In genomic region chr18:35127201-35127600, GRCh38 we compare ENCODE assay signal across 13 cellular contexts.
DNase-seq lines count a peak whose midpoint lies in the region; ATAC-seq and TF ChIP-seq lines count a peak whose summit lies in the region.
"Had no signal": no experiment of that assay in that cellular context is flagged by ENCODE, and none has a peak within 500 bp of the region (broad histone marks: within the 10 kb centered on the region; RNA-seq: fewer than 3 reads in every experiment).

No MANE protein-coding gene starts in this region.

- peaks cover 3% of the 10 kb centered on the region for H4K20me1 ChIP-seq in Loucy (ENCODE audit: insufficient read depth, low read length, poor library complexity, severe bottlenecking)

- peaks cover 33% of the 10 kb centered on the region for H3K36me3 Mint-ChIP-seq in activated naive CD4-positive, alpha-beta T cell treated with anti-CD3 and anti-CD28 coated beads for 36 hours (ENCODE audit: low read depth)
- peaks cover 27% of the 10 kb centered on the region for H3K36me3 Mint-ChIP-seq in osteocyte (ENCODE audit: unreplicated experiment)

- TF ChIP-seq CTCF in Loucy (conservative IDR thresholded peaks at IDR 0.05; ENCODE audit: low read length), result peak; percentile 47
- TF ChIP-seq CTCF in coronary artery (IDR thresholded peaks at IDR 0.05), result peak; percentile 10
- peak; percentile 26 for TF ChIP-seq CTCF in osteocyte (IDR thresholded peaks at IDR 0.05)

- DNase-seq in activated naive CD4-positive, alpha-beta T cell treated with anti-CD3 and anti-CD28 coated beads for 36 hours, result peak; percentile 19
- no peak for DNase-seq in activated naive CD4-positive, alpha-beta T cell treated with anti-CD3 and anti-CD28 coated beads, Interleukin-2, amount 50 U/mL, for 16 hours
- no peak for DNase-seq in coronary artery (ENCODE audit: low spot score)
- no peak for DNase-seq in osteocyte (ENCODE audit: extremely low spot score, unreplicated experiment)
- no peak for DNase-seq in amniotic stem cell (lab: John Stamatoyannopoulos, UW)
- DNase-seq: activated CD4-positive, alpha-beta T cell treated with anti-CD3 and anti-CD28 coated beads, Interleukin-2, amount 10 ng/mL, durations not matched to agents 7 days and 5 days; NCI-H1417; SHP77 treated with DMSO at 0.1 percent for 48 hours had no signal

- H3F3A ChIP-seq in Loucy (ENCODE audit: low read depth), result no peaks in the 10 kb centered on the region

- peaks cover 10% of the 10 kb centered on the region; the same call in 1 of the 2 replicates for H3K79me2 ChIP-seq in Loucy (ENCODE audit: insufficient read depth, low read length)

- no peaks in the 10 kb centered on the region for H3K9me2 ChIP-seq in Loucy (replicated peaks; ENCODE audit: low read depth, low read length)

- H3K4me3 ChIP-seq in Loucy (ENCODE audit: low read length, poor library complexity, severe bottlenecking) (no peak overlapping the region), coronary artery (no peak overlapping the region)

- no peak overlapping the region for H3K27ac Mint-ChIP-seq in activated naive CD4-positive, alpha-beta T cell treated with anti-CD3 and anti-CD28 coated beads for 36 hours
- no peak overlapping the region for H3K27ac Mint-ChIP-seq in osteocyte (ENCODE audit: unreplicated experiment)
- H3K27ac Mint-ChIP-seq: activated CD4-positive, alpha-beta T cell treated with anti-CD3 and anti-CD28 coated beads, Interleukin-2, amount 10 ng/mL, durations not matched to agents 7 days and 5 days; activated naive CD4-positive, alpha-beta T cell treated with anti-CD3 and anti-CD28 coated beads, Interleukin-2, amount 50 U/mL, for 24 hours had no signal

- CTCF ChIA-PET in activated naive CD4-positive, alpha-beta T cell treated with anti-CD3 and anti-CD28 coated beads for 36 hours (lab: Charles Lee), result interaction anchor here (0.6 to 2.1 kb wide), 7 partner anchors 10 to 796 kb away, joined by 3 to 8 read pairs (median 3); no protein-coding TSS in a partner anchor

- no peaks in the 10 kb centered on the region for H3K27me3 ChIP-seq in Loucy (ENCODE audit: insufficient read depth, low read length, poor library complexity, severe bottlenecking)

- H3K9ac ChIP-seq in Loucy (ENCODE audit: low read depth, low read length, poor library complexity, severe bottlenecking), result no peak overlapping the region

- H3K9me3 Mint-ChIP-seq in activated naive CD4-positive, alpha-beta T cell treated with anti-CD3 and anti-CD28 coated beads for 36 hours, result peaks cover 9% of the 10 kb centered on the region
- H3K9me3 Mint-ChIP-seq in osteocyte (ENCODE audit: unreplicated experiment), result no peaks in the 10 kb centered on the region
- H3K9me3 Mint-ChIP-seq: activated naive CD4-positive, alpha-beta T cell treated with anti-CD3 and anti-CD28 coated beads, Interleukin-2, amount 50 U/mL, for 24 hours had no signal

- no peak overlapping the region for H3K27ac ChIP-seq in coronary artery

- H3K9me3 ChIP-seq in Loucy (ENCODE audit: insufficient read depth, low read depth, low read length), result peaks cover 5% of the 10 kb centered on the region; the same call in 1 of the 2 replicates

- intact Hi-C loops in activated naive CD4-positive, alpha-beta T cell treated with anti-CD3 and anti-CD28 coated beads for 36 hours (cut with micrococcal nuclease), result loop anchor here (5.0 kb wide), 1 partner anchor 120 kb away; no protein-coding TSS in a partner anchor

- H3K4me1 ChIP-seq in Loucy (ENCODE audit: insufficient read depth, low read length, poor library complexity, severe bottlenecking), result peaks cover 7% of the 10 kb centered on the region

- peaks cover 13% of the 10 kb centered on the region for H3K4me1 Mint-ChIP-seq in activated naive CD4-positive, alpha-beta T cell treated with anti-CD3 and anti-CD28 coated beads for 36 hours (ENCODE audit: low read depth)
- peaks cover 6% of the 10 kb centered on the region for H3K4me1 Mint-ChIP-seq in osteocyte (ENCODE audit: unreplicated experiment)

- no peak overlapping the region for H2AFZ ChIP-seq in Loucy (ENCODE audit: low read length)

- no peak for ATAC-seq in HG03108 (IDR thresholded peaks at IDR 0.05; ENCODE audit: unreplicated experiment)
- no peak for ATAC-seq in GM18519 (IDR thresholded peaks at IDR 0.05; ENCODE audit: low FRiP score, unreplicated experiment)

- H3K27me3 Mint-ChIP-seq in activated naive CD4-positive, alpha-beta T cell treated with anti-CD3 and anti-CD28 coated beads for 36 hours (ENCODE audit: low read depth), result no peaks in the 10 kb centered on the region
- H3K27me3 Mint-ChIP-seq in osteocyte (ENCODE audit: unreplicated experiment), result no peaks in the 10 kb centered on the region
- H3K27me3 Mint-ChIP-seq: activated CD4-positive, alpha-beta T cell treated with anti-CD3 and anti-CD28 coated beads, Interleukin-2, amount 10 ng/mL, durations not matched to agents 7 days and 5 days; activated naive CD4-positive, alpha-beta T cell treated with anti-CD3 and anti-CD28 coated beads, Interleukin-2, amount 50 U/mL, for 24 hours had no signal

- H3K4me3 Mint-ChIP-seq in activated naive CD4-positive, alpha-beta T cell treated with anti-CD3 and anti-CD28 coated beads for 36 hours, result no peak overlapping the region
- H3K4me3 Mint-ChIP-seq in osteocyte (ENCODE audit: unreplicated experiment), result no peak overlapping the region
- H3K4me3 Mint-ChIP-seq: activated CD4-positive, alpha-beta T cell treated with anti-CD3 and anti-CD28 coated beads, Interleukin-2, amount 10 ng/mL, durations not matched to agents 7 days and 5 days; activated naive CD4-positive, alpha-beta T cell treated with anti-CD3 and anti-CD28 coated beads, Interleukin-2, amount 50 U/mL, for 24 hours; CD14-positive monocyte had no signal

- H3K4me2 ChIP-seq in Loucy (ENCODE audit: low read depth, low read length, poor library complexity, severe bottlenecking), result no peak overlapping the region

- H3K36me3 ChIP-seq in Loucy (ENCODE audit: insufficient read depth, low read length), result peaks cover 54% of the 10 kb centered on the region; the same call in 1 of the 2 replicates
